Comparison of ENCODE assay signal across 18 cellular contexts in the genomic region with DNA sequence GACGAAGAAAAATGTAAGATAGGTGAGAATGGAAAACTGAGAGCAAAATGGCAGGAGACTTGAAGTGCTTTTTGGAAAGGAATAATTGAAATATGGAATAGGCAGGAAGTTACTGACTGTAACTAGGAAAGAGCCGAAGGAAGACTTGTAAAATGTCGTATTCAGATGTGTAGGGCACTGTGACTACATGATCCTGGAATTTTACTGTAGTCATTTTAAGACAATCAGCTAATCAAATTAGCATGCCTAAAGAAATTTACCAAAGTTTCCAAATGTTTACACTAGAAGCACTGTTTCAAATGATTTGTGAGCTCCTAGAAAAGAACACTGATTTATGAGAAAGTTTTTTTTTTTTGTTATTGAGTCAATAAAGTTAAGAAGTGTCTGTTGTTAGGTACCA. TPM values are rescaled to one million over a fixed set of nuclear protein-coding genes. Genes with fewer than 3 reads are reported as not detected.
DNase-seq lines count a peak whose midpoint lies in the region; FAIRE-seq and TF ChIP-seq lines count a peak whose summit lies in the region.
"Had no signal": no experiment of that assay in that cellular context is flagged by ENCODE, and none has a peak within 500 bp of the region (broad histone marks: within the 10 kb centered on the region; RNA-seq: fewer than 3 reads in every experiment).

No MANE protein-coding gene starts in this region.

- CTCF ChIA-PET in activated CD4-positive, alpha-beta memory T cell treated with anti-CD3 and anti-CD28 coated beads for 36 hours (lab: Charles Lee): no interaction called here

- H3K27ac Mint-ChIP-seq in type B pancreatic cell: peak overlapping the region; percentile 68
- no peak overlapping the region for H3K27ac Mint-ChIP-seq in activated CD4-positive, alpha-beta memory T cell treated with anti-CD3 and anti-CD28 coated beads for 36 hours
- H3K27ac Mint-ChIP-seq: T-cell had no signal

- POLR2A ChIA-PET in activated CD4-positive, alpha-beta memory T cell treated with anti-CD3 and anti-CD28 coated beads for 36 hours (lab: Charles Lee): no interaction called here

- H3K4me3 Mint-ChIP-seq in type B pancreatic cell: no peak overlapping the region
- no peak overlapping the region for H3K4me3 Mint-ChIP-seq in activated CD4-positive, alpha-beta memory T cell treated with anti-CD3 and anti-CD28 coated beads for 36 hours
- H3K4me3 Mint-ChIP-seq: CD8-positive, alpha-beta memory T cell; T-cell had no signal

- no peaks in the 10 kb centered on the region for H3K27me3 Mint-ChIP-seq in type B pancreatic cell
- H3K27me3 Mint-ChIP-seq in activated CD4-positive, alpha-beta memory T cell treated with anti-CD3 and anti-CD28 coated beads for 36 hours: no peaks in the 10 kb centered on the region
- H3K27me3 Mint-ChIP-seq: CD8-positive, alpha-beta memory T cell; T-cell had no signal

- H3K9me3 ChIP-seq in adipocyte (ENCODE audit: control insufficient read depth, low read length): no peaks in the 10 kb centered on the region
- H3K9me3 ChIP-seq: BLaER1, MG63, SJSA1 had no signal

- TF ChIP-seq CTCF in type B pancreatic cell (conservative IDR thresholded peaks at IDR 0.05): no peak

- peaks cover 65% of the 10 kb centered on the region for H3K36me3 ChIP-seq in adipocyte (ENCODE audit: control insufficient read depth, insufficient read depth, low read length, severe bottlenecking)

- H3K36me3 Mint-ChIP-seq in type B pancreatic cell: peaks cover 42% of the 10 kb centered on the region
- peaks cover 15% of the 10 kb centered on the region for H3K36me3 Mint-ChIP-seq in activated CD4-positive, alpha-beta memory T cell treated with anti-CD3 and anti-CD28 coated beads for 36 hours

- intact Hi-C loops in activated CD4-positive, alpha-beta memory T cell treated with anti-CD3 and anti-CD28 coated beads for 36 hours (cut with micrococcal nuclease): no loop called here

- H3K4me1 Mint-ChIP-seq in type B pancreatic cell (ENCODE audit: unreplicated experiment): no peaks in the 10 kb centered on the region
- no peaks in the 10 kb centered on the region for H3K4me1 Mint-ChIP-seq in activated CD4-positive, alpha-beta memory T cell treated with anti-CD3 and anti-CD28 coated beads for 36 hours (ENCODE audit: low read depth)

- no peaks in the 10 kb centered on the region for H3K27me3 ChIP-seq in adipocyte (replicated peaks; ENCODE audit: control insufficient read depth, insufficient read depth, low read length)
- H3K27me3 ChIP-seq: BLaER1, MG63, SJSA1 had no signal

- peak; percentile 68 for FAIRE-seq in HTR-8/SVneo (lab: Jason Lieb, UNC)
- FAIRE-seq: HepG2 had no signal

- peaks cover 4% of the 10 kb centered on the region for H3K4me1 ChIP-seq in adipocyte (ENCODE audit: control insufficient read depth, insufficient read depth, low read length)
- H3K4me1 ChIP-seq: BLaER1, SJSA1 had no signal

- peak; percentile 54 for DNase-seq in EL
- no peak for DNase-seq in HTR-8/SVneo (ENCODE audit: insufficient read length, low spot score)
- peak; percentile 42 for DNase-seq in adipocyte (ENCODE audit: low read depth)
- DNase-seq in type B pancreatic cell (ENCODE audit: extremely low spot score, unreplicated experiment): no peak
- DNase-seq in activated CD4-positive, alpha-beta memory T cell treated with anti-CD3 and anti-CD28 coated beads for 36 hours: no peak
- DNase-seq in SKM-1 treated with dmso at 0.1 percent for 144 hours (lab: John Stamatoyannopoulos, UW; ENCODE audit: unreplicated experiment): no peak
- no peak for DNase-seq in DMS79 (lab: John Stamatoyannopoulos, UW)
- DNase-seq: CD8-positive, alpha-beta memory T cell; HCEC 1CT; MG63; NCI-H1092 treated with DMSO at 0.1 percent for 48 hours; NCI-H187; NCI-H226; NCI-H524 treated with DMSO at 0.1 percent for 48 hours; T-cell had no signal

- no peaks in the 10 kb centered on the region for H3K9me3 Mint-ChIP-seq in type B pancreatic cell
- H3K9me3 Mint-ChIP-seq in activated CD4-positive, alpha-beta memory T cell treated with anti-CD3 and anti-CD28 coated beads for 36 hours: no peaks in the 10 kb centered on the region
- H3K9me3 Mint-ChIP-seq: CD8-positive, alpha-beta memory T cell; T-cell had no signal

- H3K4me3 ChIP-seq in adipocyte (ENCODE audit: low read length): no peak overlapping the region
- H3K4me3 ChIP-seq: BLaER1, MG63, SJSA1 had no signal

- H3K9ac ChIP-seq in adipocyte (ENCODE audit: low read length): no peak overlapping the region
- H3K9ac ChIP-seq: BLaER1 had no signal

RNA-seq across cellular contexts. Expression of gene ADIG, which starts 21.2 kb away (rescaled TPM):
- total RNA-seq in type B pancreatic cell (ENCODE audit: low replicate concordance): not detected in 2 replicates
- not detected for total RNA-seq in activated CD4-positive, alpha-beta memory T cell treated with anti-CD3 and anti-CD28 coated beads for 36 hours
- total RNA-seq: CD8-positive, alpha-beta memory T cell; SJSA1; T-cell had no signal

RNA-seq across cellular contexts. Expression of gene ARHGAP40, which starts 41.8 kb away (rescaled TPM):
- 1.7 and 1.9 TPM in 2 replicates for total RNA-seq in type B pancreatic cell (ENCODE audit: low replicate concordance)
- total RNA-seq in activated CD4-positive, alpha-beta memory T cell treated with anti-CD3 and anti-CD28 coated beads for 36 hours: not detected
- total RNA-seq: CD8-positive, alpha-beta memory T cell; SJSA1 had no signal

Comparison
In these comparisons a context has a peak if more than half of its experiments do, and no peak if none do; other contexts are left out.
1. DNase-seq: peak in EL (single experiment) and adipocyte (single experiment); none in HTR-8/SVneo (single experiment), type B pancreatic cell (single experiment), activated CD4-positive, alpha-beta memory T cell treated with anti-CD3 and anti-CD28 coated beads for 36 hours (single experiment), SKM-1 treated with dmso at 0.1 percent for 144 hours (single experiment) and DMS79 (single experiment).